8 cellular contexts compared by ENCODE assay signal in genomic region chr1:29245876-29246275, GRCh38. TPM values are rescaled to one million over a fixed set of nuclear protein-coding genes. Genes with fewer than 3 reads are reported as not detected.
DNase-seq lines count a peak whose midpoint lies in the region; ATAC-seq and TF ChIP-seq lines count a peak whose summit lies in the region.

No MANE protein-coding gene starts in this region.

- H3K4me3 Mint-ChIP-seq in nephron, result no peak overlapping the region

- H3K27me3 Mint-ChIP-seq in nephron (ENCODE audit: low read depth), result peaks cover 12% of the 10 kb centered on the region

- ATAC-seq in HG02798 (IDR thresholded peaks at IDR 0.05; ENCODE audit: poor library complexity, unreplicated experiment), result no peak

- peaks cover 24% of the 10 kb centered on the region for H3K4me1 Mint-ChIP-seq in nephron

- H3K36me3 Mint-ChIP-seq in nephron (ENCODE audit: low read depth), result no peaks in the 10 kb centered on the region

- no peaks in the 10 kb centered on the region for H3K9me3 Mint-ChIP-seq in nephron

- TF ChIP-seq CTCF in nephron (IDR thresholded peaks at IDR 0.05; ENCODE audit: unreplicated experiment in 3 of 3), result peak; percentile 32 to 45 (median 37)

- H3K27ac Mint-ChIP-seq in nephron, result no peak overlapping the region

- peak; percentile 52 for DNase-seq in ELR (ENCODE audit: low read depth)
- DNase-seq in M059J (ENCODE audit: low read depth), result peak; percentile 64
- DNase-seq in cerebellum (ENCODE audit: low spot score), result peak; percentile 42
- DNase-seq in activated CD4-positive, alpha-beta T cell treated with anti-CD3 and anti-CD28 coated beads, Interleukin-2, amount 50 U/mL, for 1 hour, result no peak
- no peak for DNase-seq in globus pallidus (ENCODE audit: low spot score)
- no peak for DNase-seq in activated effector memory CD4-positive, alpha-beta T cell treated with Interleukin-2 at 50 U/mL for 16 hours

RNA-seq across cellular contexts. Expression of gene PTPRU, which starts 9.6 kb away (rescaled TPM):
- 3.3 and 3.4 TPM in 2 replicates for total RNA-seq in M059J (2014; rRNA removed; shearing (Covaris generic))
- 13.3 TPM for total RNA-seq in cerebellum

RNA-seq across cellular contexts. Expression of gene MECR, which starts 15.1 kb away (rescaled TPM):
- total RNA-seq in M059J (2014; rRNA removed; shearing (Covaris generic)), result 13.8 and 14.3 TPM in 2 replicates
- total RNA-seq in cerebellum, result 18.9 TPM

Comparison
In these comparisons a context has a peak if more than half of its experiments do, and no peak if none do; other contexts are left out.
1. DNase-seq: peak in ELR (single experiment), M059J (single experiment) and cerebellum (single experiment); none in activated CD4-positive, alpha-beta T cell treated with anti-CD3 and anti-CD28 coated beads, Interleukin-2, amount 50 U/mL, for 1 hour (single experiment), globus pallidus (single experiment) and activated effector memory CD4-positive, alpha-beta T cell treated with Interleukin-2 at 50 U/mL for 16 hours (single experiment).